13 cellular contexts compared by ENCODE assay signal in genomic region chr13:45367995-45368394, GRCh38. TPM values are rescaled to one million over a fixed set of nuclear protein-coding genes. Genes with fewer than 3 reads are reported as not detected.
A peak's percentile ranks its signal among the peaks of the same experiment; 100 is the strongest.
DNase-seq lines count a peak whose midpoint lies in the region; ATAC-seq and TF ChIP-seq lines count a peak whose summit lies in the region.
"Had no signal": no experiment of that assay in that cellular context is flagged by ENCODE, and none has a peak within 500 bp of the region (broad histone marks: within the 10 kb centered on the region; RNA-seq: fewer than 3 reads in every experiment).

No MANE protein-coding gene starts in this region.

- CTCF ChIA-PET in CD8-positive, alpha-beta T cell (lab: Charles Lee): interaction anchor here (1.2 to 1.7 kb wide), 2 partner anchors 26 to 321 kb away, joined by 3 to 5 read pairs; no protein-coding TSS in a partner anchor
- CTCF ChIA-PET in PC-9 (lab: Charles Lee): interaction anchor here (0.6 kb wide), 1 partner anchor 9 kb away, joined by 7 read pairs; no protein-coding TSS in a partner anchor

- H3K4me1 Mint-ChIP-seq in CD8-positive, alpha-beta T cell (ENCODE audit: low read depth): peaks cover 47% of the 10 kb centered on the region
- peaks cover 28 to 69% (median 56%) of the 10 kb centered on the region in 4 donors for H3K4me1 Mint-ChIP-seq in naive thymus-derived CD8-positive, alpha-beta T cell

- no peaks in the 10 kb centered on the region for H3K9me3 Mint-ChIP-seq in CD8-positive, alpha-beta T cell
- peaks cover 0 to 10% (median 0%) of the 10 kb centered on the region in 9 donors for H3K9me3 Mint-ChIP-seq in naive thymus-derived CD8-positive, alpha-beta T cell

- H3K27me3 Mint-ChIP-seq in CD8-positive, alpha-beta T cell (ENCODE audit: low read depth): no peaks in the 10 kb centered on the region
- no peaks in the 10 kb centered on the region for H3K27me3 Mint-ChIP-seq in naive thymus-derived CD8-positive, alpha-beta T cell

- no peaks in the 10 kb centered on the region for H3K27me3 ChIP-seq in CD8-positive, alpha-beta T cell (ENCODE audit: insufficient read depth, low read length)
- H3K27me3 ChIP-seq in PC-9 (ENCODE audit: insufficient read depth, low read depth) (no peaks in the 10 kb centered on the region), breast epithelium (no peaks in the 10 kb centered on the region)
- H3K27me3 ChIP-seq: MG63, neutrophil, testis had no signal

- H3K36me3 Mint-ChIP-seq in CD8-positive, alpha-beta T cell: peaks cover 14% of the 10 kb centered on the region
- peaks cover 0 to 3% (median 0%) of the 10 kb centered on the region in 3 donors for H3K36me3 Mint-ChIP-seq in naive thymus-derived CD8-positive, alpha-beta T cell

- H3F3A ChIP-seq in PC-9 (ENCODE audit: insufficient read depth, low read depth): peaks cover 27% of the 10 kb centered on the region

- H3K9me3 ChIP-seq in CD8-positive, alpha-beta T cell (ENCODE audit: low read length): no peaks in the 10 kb centered on the region
- H3K9me3 ChIP-seq in PC-9 (ENCODE audit: insufficient read depth, low read depth): no peaks in the 10 kb centered on the region
- H3K9me3 ChIP-seq in breast epithelium: no peaks in the 10 kb centered on the region
- H3K9me3 ChIP-seq: MG63, neutrophil, testis had no signal

- no peak for ATAC-seq in CD8-positive, alpha-beta T cell
- ATAC-seq in naive thymus-derived CD8-positive, alpha-beta T cell: no peak
- ATAC-seq in HG03460 (IDR thresholded peaks at IDR 0.05; ENCODE audit: unreplicated experiment): no peak
- ATAC-seq in HG02852 (IDR thresholded peaks at IDR 0.05; ENCODE audit: unreplicated experiment): no peak
- ATAC-seq in HG02571 (IDR thresholded peaks at IDR 0.05; ENCODE audit: unreplicated experiment): no peak

- no peak overlapping the region for H2AFZ ChIP-seq in PC-9

- no peaks in the 10 kb centered on the region for H3K9me2 ChIP-seq in PC-9 (ENCODE audit: insufficient read depth)

- H3K4me3 Mint-ChIP-seq in CD8-positive, alpha-beta T cell: peak overlapping the region; percentile 40
- peak overlapping the region in 8 of 10 donors; percentile 51 to 81 (median 72) for H3K4me3 Mint-ChIP-seq in naive thymus-derived CD8-positive, alpha-beta T cell
- H3K4me3 Mint-ChIP-seq: HFFc6 had no signal

- no peaks in the 10 kb centered on the region for H3K79me2 ChIP-seq in PC-9 (ENCODE audit: low read depth)

- peak overlapping the region; percentile 89 for H3K27ac Mint-ChIP-seq in CD8-positive, alpha-beta T cell
- peak overlapping the region; percentile 60 to 95 (median 93) for H3K27ac Mint-ChIP-seq in naive thymus-derived CD8-positive, alpha-beta T cell

- TSS peak; percentile 75 for BruUV-seq in PC-9 (replicated peaks; lab: Mats Ljungman, UMichigan)

- peak overlapping the region; percentile 38 for H3K4me2 ChIP-seq in PC-9

- no peaks in the 10 kb centered on the region for H3K36me3 ChIP-seq in CD8-positive, alpha-beta T cell (ENCODE audit: insufficient read depth, low read length)
- H3K36me3 ChIP-seq in PC-9 (ENCODE audit: low read depth) (no peaks in the 10 kb centered on the region), breast epithelium (no peaks in the 10 kb centered on the region)
- H3K36me3 ChIP-seq: MG63, neutrophil had no signal

- POLR2A ChIA-PET in CD8-positive, alpha-beta T cell (lab: Charles Lee): interaction anchor here (1.2 to 3.9 kb wide), 5 partner anchors 27 to 248 kb away, joined by 3 to 28 read pairs (median 10); partner anchors contain the start of genes COG3, GTF2F2, SLC25A30 and TPT1
- POLR2A ChIA-PET in PC-9 (lab: Charles Lee; ENCODE audit: unreplicated experiment): interaction anchor here (0.6 to 1.3 kb wide), 3 partner anchors 17 to 27 kb away, joined by 4 to 15 read pairs (median 10); partner anchors contain the start of gene TPT1
- POLR2A ChIA-PET in naive thymus-derived CD8-positive, alpha-beta T cell (lab: Charles Lee): interaction anchor here (0.6 to 8.4 kb wide), 7 partner anchors 20 to 97 kb away, joined by 3 to 78 read pairs (median 4); partner anchors contain the start of genes COG3, SLC25A30 and TPT1

- peaks cover 27% of the 10 kb centered on the region for H3K4me1 ChIP-seq in CD8-positive, alpha-beta T cell (ENCODE audit: insufficient read depth, low read length)
- H3K4me1 ChIP-seq in PC-9 (replicated peaks; ENCODE audit: insufficient read depth) (peaks cover 28% of the 10 kb centered on the region), breast epithelium (no peaks in the 10 kb centered on the region)

- no peak for DNase-seq in CD8-positive, alpha-beta T cell
- no peak for DNase-seq in PC-9
- no peak for DNase-seq in breast epithelium (ENCODE audit: low spot score in 2 of 2)
- no peak for DNase-seq in naive thymus-derived CD8-positive, alpha-beta T cell
- DNase-seq in EL: no peak
- DNase-seq: NCI-H510A treated with DMSO at 0.1 percent for 48 hours, testis had no signal

- no peak for TF ChIP-seq POLR2A in breast epithelium (IDR thresholded peaks at IDR 0.05)

- no peak for TF ChIP-seq CTCF in CD8-positive, alpha-beta T cell (IDR thresholded peaks at IDR 0.05)
- TF ChIP-seq CTCF in PC-9 (conservative IDR thresholded peaks at IDR 0.05) (no peak), breast epithelium (IDR thresholded peaks at IDR 0.05) (no peak)

- intact Hi-C loops in CD8-positive, alpha-beta T cell (cut with DNase I, micrococcal nuclease): loop anchor here (1.0 to 5.0 kb wide), 6 partner anchors 27 to 121 kb away; partner anchors contain the start of genes COG3 (in 2 of the 2) and TPT1 (in 2 of the 2)
- intact Hi-C loops in PC-9 (cut with micrococcal nuclease; ENCODE audit: unreplicated experiment): loop anchor here (5.0 kb wide), 1 partner anchor 36 kb away; no protein-coding TSS in a partner anchor
- intact Hi-C loops in breast epithelium (cut with DNase I; ENCODE audit: low total_unique reads): no loop called here

- no peaks in the 10 kb centered on the region for H4K20me1 ChIP-seq in PC-9 (ENCODE audit: insufficient read depth)

- H3K4me3 ChIP-seq in CD8-positive, alpha-beta T cell (ENCODE audit: low read depth, low read length): no peak overlapping the region
- H3K4me3 ChIP-seq in PC-9 (no peak overlapping the region), breast epithelium (no peak overlapping the region)
- H3K4me3 ChIP-seq: MG63, testis had no signal

- no peak overlapping the region for H3K27ac ChIP-seq in CD8-positive, alpha-beta T cell (ENCODE audit: low read depth, low read length)
- H3K27ac ChIP-seq in PC-9 (peak overlapping the region; percentile 90), breast epithelium (peak overlapping the region; percentile 20 to 73)
- H3K27ac ChIP-seq: neutrophil, testis had no signal

RNA-seq across cellular contexts. Expression of gene TPT1, which starts 27.0 kb away (rescaled TPM):
- total RNA-seq in CD8-positive, alpha-beta T cell: 1,000 to 10,000 TPM; 8,260 to 8,503 TPM
- 1,968 and 2,237 TPM in 2 replicates for total RNA-seq in PC-9 (2021)
- 1,000 to 10,000 TPM; 3,213 to 3,932 (median 3,461) TPM for total RNA-seq in breast epithelium
- total RNA-seq in naive thymus-derived CD8-positive, alpha-beta T cell: over 10,000 TPM; 10,139 to 10,909 TPM
- polyA plus RNA-seq in naive thymus-derived CD8-positive, alpha-beta T cell: 1,000 to 10,000 TPM; 3,681 to 4,532 (median 4,400) TPM

RNA-seq across cellular contexts. Expression of gene SLC25A30, which starts 50.2 kb away (rescaled TPM):
- total RNA-seq in CD8-positive, alpha-beta T cell: 10 to 100 TPM; 37.7 to 40.5 TPM
- 11.2 and 12.5 TPM in 2 replicates for total RNA-seq in PC-9 (2021)
- total RNA-seq in breast epithelium: 10 to 100 TPM; 11.7 to 20.3 (median 14.4) TPM
- total RNA-seq in naive thymus-derived CD8-positive, alpha-beta T cell: 10 to 100 TPM; 22.0 to 25.8 TPM
- 1 to 10 TPM; 1.2 to 1.9 (median 1.8) TPM for polyA plus RNA-seq in naive thymus-derived CD8-positive, alpha-beta T cell
